Comparison of ENCODE assay signal across 1 cellular context in the genomic region with DNA sequence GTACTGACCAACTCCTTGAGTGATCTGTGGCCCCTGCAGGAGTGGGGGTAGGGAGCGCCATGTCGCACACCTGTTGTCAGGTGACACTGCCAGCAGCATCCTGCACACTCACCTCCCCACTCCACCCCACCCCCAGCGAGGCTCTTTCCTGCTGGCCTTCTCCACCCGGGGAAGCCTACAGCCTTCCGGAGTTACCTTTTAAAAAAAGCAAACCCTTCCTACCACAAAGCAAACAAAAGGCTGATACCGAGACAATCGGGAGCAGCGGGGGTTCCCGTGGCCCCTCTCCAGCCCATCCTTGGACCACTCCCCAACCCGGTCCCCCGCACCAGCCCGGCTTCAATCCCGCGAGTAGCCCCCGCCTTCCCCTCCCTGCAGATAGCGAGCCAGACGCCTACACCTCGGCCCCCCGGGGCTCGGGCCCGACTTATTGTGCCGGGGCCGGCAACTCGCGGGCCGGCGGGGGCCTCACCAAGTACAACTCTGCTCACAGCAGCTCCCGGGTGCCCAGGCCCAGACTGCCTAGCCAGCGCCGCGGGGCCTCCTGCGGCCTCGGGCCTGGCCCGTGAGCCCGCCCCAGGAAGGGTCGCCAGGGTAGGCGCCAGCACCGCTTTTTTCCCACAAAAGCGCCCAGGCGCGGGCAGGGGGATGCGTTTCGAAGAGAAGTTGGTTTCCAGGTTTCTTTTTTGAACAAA.
TF ChIP-seq lines count a peak whose summit lies in the region.

No MANE protein-coding gene starts in this region.

TF ChIP-seq in IMR-90, 13 proteins besides CTCF, POLR2A, EP300 and RAD21:
- TF ChIP-seq MAZ (IDR thresholded peaks at IDR 0.05; ENCODE audit: borderline replicate concordance, low read depth, low read length) (0 out of 2 replicates have a peak, but pooled peaks have one; percentile 20), ELK1 (IDR thresholded peaks at IDR 0.05; ENCODE audit: borderline replicate concordance, low read depth, low read length) (no peak), CHD1 (IDR thresholded peaks at IDR 0.05; ENCODE audit: low read depth, low read length) (peak; percentile 17; the same call in 1 of the 2 replicates), MXI1 (IDR thresholded peaks at IDR 0.05; ENCODE audit: borderline replicate concordance, low read depth, low read length) (0 out of 2 replicates have a peak, but pooled peaks have one; percentile 19)
- TF ChIP-seq, protein P1, sequence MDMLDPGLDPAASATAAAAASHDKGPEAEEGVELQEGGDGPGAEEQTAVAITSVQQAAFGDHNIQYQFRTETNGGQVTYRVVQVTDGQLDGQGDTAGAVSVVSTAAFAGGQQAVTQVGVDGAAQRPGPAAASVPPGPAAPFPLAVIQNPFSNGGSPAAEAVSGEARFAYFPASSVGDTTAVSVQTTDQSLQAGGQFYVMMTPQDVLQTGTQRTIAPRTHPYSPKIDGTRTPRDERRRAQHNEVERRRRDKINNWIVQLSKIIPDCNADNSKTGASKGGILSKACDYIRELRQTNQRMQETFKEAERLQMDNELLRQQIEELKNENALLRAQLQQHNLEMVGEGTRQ (IDR thresholded peaks at IDR 0.05; ENCODE audit: low read depth, low read length), result no peak
